25 cellular contexts compared by ENCODE assay signal in genomic region chr1:46344481-46344880, GRCh38. TPM values are rescaled to one million over a fixed set of nuclear protein-coding genes. Genes with fewer than 3 reads are reported as not detected.
DNase-seq lines count a peak whose midpoint lies in the region; ATAC-seq and TF ChIP-seq lines count a peak whose summit lies in the region.
"Had no signal": no experiment of that assay in that cellular context is flagged by ENCODE, and none has a peak within 500 bp of the region (broad histone marks: within the 10 kb centered on the region; RNA-seq: fewer than 3 reads in every experiment).

No MANE protein-coding gene starts in this region.

- H3K27ac ChIP-seq in CD8-positive, alpha-beta T cell (ENCODE audit: low read depth, low read length) = no peak overlapping the region
- H3K27ac ChIP-seq: 22Rv1, body of pancreas, epithelial cell of prostate, left lung, right atrium auricular region had no signal

- peaks cover 6% of the 10 kb centered on the region for H3K36me3 ChIP-seq in CD8-positive, alpha-beta T cell (ENCODE audit: insufficient read depth, low read length)

- H3K27ac Mint-ChIP-seq in activated CD4-positive, alpha-beta T cell treated with anti-CD3 and anti-CD28 coated beads for 36 hours = peak overlapping the region; percentile 49
- H3K27ac Mint-ChIP-seq in activated CD4-positive, alpha-beta T cell treated with anti-CD3 and anti-CD28 coated beads, Interleukin-2, amount 10 ng/mL, durations not matched to agents 7 days and 5 days = no peak overlapping the region
- H3K27ac Mint-ChIP-seq in CD8-positive, alpha-beta T cell = peak overlapping the region; percentile 99
- H3K27ac Mint-ChIP-seq in chondrocyte (ENCODE audit: unreplicated experiment) = peak overlapping the region; percentile 41
- H3K27ac Mint-ChIP-seq in nephron progenitor cell = peak overlapping the region; percentile 62

- H3K36me3 Mint-ChIP-seq in activated CD4-positive, alpha-beta T cell treated with anti-CD3 and anti-CD28 coated beads for 36 hours (ENCODE audit: low read depth) = peaks cover 62% of the 10 kb centered on the region
- H3K36me3 Mint-ChIP-seq in activated CD4-positive, alpha-beta T cell treated with anti-CD3 and anti-CD28 coated beads, Interleukin-2, amount 10 ng/mL, durations not matched to agents 7 days and 5 days (ENCODE audit: low read depth) = peaks cover 21% of the 10 kb centered on the region
- H3K36me3 Mint-ChIP-seq in CD8-positive, alpha-beta T cell = peaks cover 66% of the 10 kb centered on the region
- H3K36me3 Mint-ChIP-seq in chondrocyte (ENCODE audit: low read depth) = peaks cover 11% of the 10 kb centered on the region
- peaks cover 51% of the 10 kb centered on the region for H3K36me3 Mint-ChIP-seq in nephron progenitor cell (ENCODE audit: low read depth)

- no peak for DNase-seq in activated CD4-positive, alpha-beta T cell treated with anti-CD3 and anti-CD28 coated beads for 36 hours
- DNase-seq in activated CD4-positive, alpha-beta T cell treated with anti-CD3 and anti-CD28 coated beads, Interleukin-2, amount 10 ng/mL, durations not matched to agents 7 days and 5 days = no peak
- DNase-seq in CD8-positive, alpha-beta T cell = no peak
- DNase-seq in chondrocyte (ENCODE audit: low spot score) (no peak), nephron progenitor cell (no peak), amygdala (lab: John Stamatoyannopoulos, UW) (no peak), T-helper 9 cell (no peak)
- DNase-seq: activated gamma-delta T cell treated with Interleukin-2 at 50 U/mL for 16 hours; body of pancreas; cerebellar nuclear complex; DMS153; HCEC 1CT; left lung; NCI-H1092; NCI-H187; NCI-H2171; NCI-H524; SHP77; stimulated activated CD4-positive, alpha-beta T cell treated with anti-CD3 and anti-CD28 coated beads, Interleukin-12 subunit alpha, Interleukin-12 subunit beta, amount 100 ng/mL, for 4 hours; stimulated activated CD4-positive, alpha-beta T cell treated with anti-CD3 and anti-CD28 coated beads, Interleukin-4, amount 100 ng/mL, for 1 hour had no signal

- peaks cover 12% of the 10 kb centered on the region for H3K4me1 ChIP-seq in CD8-positive, alpha-beta T cell (ENCODE audit: insufficient read depth, low read length)

- POLR2A ChIA-PET in activated CD4-positive, alpha-beta T cell treated with anti-CD3 and anti-CD28 coated beads for 36 hours (lab: Charles Lee) = interaction anchor here (0.6 to 0.8 kb wide), 2 partner anchors 53 to 658 kb away, joined by 3 read pairs; partner anchors contain the start of gene GPBP1L1
- POLR2A ChIA-PET in activated CD4-positive, alpha-beta T cell treated with anti-CD3 and anti-CD28 coated beads, Interleukin-2, amount 10 ng/mL, durations not matched to agents 7 days and 5 days (lab: Charles Lee) = interaction anchor here (0.9 kb wide), 1 partner anchor 824 kb away, joined by 4 read pairs; no protein-coding TSS in a partner anchor
- POLR2A ChIA-PET in CD8-positive, alpha-beta T cell (lab: Charles Lee) = no interaction called here

- CTCF ChIA-PET in activated CD4-positive, alpha-beta T cell treated with anti-CD3 and anti-CD28 coated beads for 36 hours (lab: Charles Lee) = interaction anchor here (0.7 to 2.6 kb wide), 3 partner anchors 11 to 81 kb away, joined by 3 to 7 read pairs (median 3); no protein-coding TSS in a partner anchor
- CTCF ChIA-PET in activated CD4-positive, alpha-beta T cell treated with anti-CD3 and anti-CD28 coated beads, Interleukin-2, amount 10 ng/mL, durations not matched to agents 7 days and 5 days (lab: Charles Lee) = interaction anchor here (1.0 to 1.7 kb wide), 3 partner anchors 11 to 48 kb away, joined by 3 to 4 read pairs (median 4); no protein-coding TSS in a partner anchor
- CTCF ChIA-PET in CD8-positive, alpha-beta T cell (lab: Charles Lee) = interaction anchor here (0.8 to 1.5 kb wide), 2 partner anchors 11 to 121 kb away, joined by 4 read pairs; no protein-coding TSS in a partner anchor

- no peak for TF ChIP-seq CTCF in CD8-positive, alpha-beta T cell (IDR thresholded peaks at IDR 0.05)
- no peak for TF ChIP-seq CTCF in chondrocyte (IDR thresholded peaks at IDR 0.05)
- no peak for TF ChIP-seq CTCF in nephron progenitor cell (IDR thresholded peaks at IDR 0.05)

- H3K27me3 ChIP-seq in CD8-positive, alpha-beta T cell (ENCODE audit: insufficient read depth, low read length) = no peaks in the 10 kb centered on the region
- H3K27me3 ChIP-seq: body of pancreas, left lung, right atrium auricular region had no signal

- H3K4me3 ChIP-seq in CD8-positive, alpha-beta T cell (ENCODE audit: low read depth, low read length) = no peak overlapping the region
- H3K4me3 ChIP-seq: body of pancreas, left lung, right atrium auricular region had no signal

- no peak overlapping the region for H3K4me3 Mint-ChIP-seq in activated CD4-positive, alpha-beta T cell treated with anti-CD3 and anti-CD28 coated beads for 36 hours
- no peak overlapping the region for H3K4me3 Mint-ChIP-seq in activated CD4-positive, alpha-beta T cell treated with anti-CD3 and anti-CD28 coated beads, Interleukin-2, amount 10 ng/mL, durations not matched to agents 7 days and 5 days
- no peak overlapping the region for H3K4me3 Mint-ChIP-seq in CD8-positive, alpha-beta T cell
- H3K4me3 Mint-ChIP-seq in chondrocyte (ENCODE audit: unreplicated experiment) (no peak overlapping the region), nephron progenitor cell (no peak overlapping the region)

- no peak for ATAC-seq in activated CD4-positive, alpha-beta T cell treated with anti-CD3 and anti-CD28 coated beads for 36 hours
- ATAC-seq in CD8-positive, alpha-beta T cell = no peak
- no peak for ATAC-seq in GM18870 (IDR thresholded peaks at IDR 0.05; ENCODE audit: unreplicated experiment)
- ATAC-seq: body of pancreas, left lung had no signal

- H3K4me1 Mint-ChIP-seq in activated CD4-positive, alpha-beta T cell treated with anti-CD3 and anti-CD28 coated beads for 36 hours = peaks cover 49% of the 10 kb centered on the region
- peaks cover 46% of the 10 kb centered on the region for H3K4me1 Mint-ChIP-seq in activated CD4-positive, alpha-beta T cell treated with anti-CD3 and anti-CD28 coated beads, Interleukin-2, amount 10 ng/mL, durations not matched to agents 7 days and 5 days
- H3K4me1 Mint-ChIP-seq in CD8-positive, alpha-beta T cell (ENCODE audit: low read depth) = peaks cover 55% of the 10 kb centered on the region
- H3K4me1 Mint-ChIP-seq in chondrocyte (ENCODE audit: low read depth) (peaks cover 43% of the 10 kb centered on the region), nephron progenitor cell (peaks cover 48% of the 10 kb centered on the region)

- H3K27me3 Mint-ChIP-seq in activated CD4-positive, alpha-beta T cell treated with anti-CD3 and anti-CD28 coated beads for 36 hours = no peaks in the 10 kb centered on the region
- no peaks in the 10 kb centered on the region for H3K27me3 Mint-ChIP-seq in activated CD4-positive, alpha-beta T cell treated with anti-CD3 and anti-CD28 coated beads, Interleukin-2, amount 10 ng/mL, durations not matched to agents 7 days and 5 days
- H3K27me3 Mint-ChIP-seq in CD8-positive, alpha-beta T cell (ENCODE audit: low read depth) = no peaks in the 10 kb centered on the region
- H3K27me3 Mint-ChIP-seq in chondrocyte (ENCODE audit: low read depth) = no peaks in the 10 kb centered on the region
- no peaks in the 10 kb centered on the region for H3K27me3 Mint-ChIP-seq in nephron progenitor cell (ENCODE audit: low read depth, poor library complexity)

- intact Hi-C loops in activated CD4-positive, alpha-beta T cell treated with anti-CD3 and anti-CD28 coated beads for 36 hours (cut with DNase I, micrococcal nuclease) = loop anchor here in 1 of 2 experiments (5.0 kb wide), 2 partner anchors 57 to 657 kb away; partner anchors contain the start of genes GPBP1L1 and TMEM69
- intact Hi-C loops in CD8-positive, alpha-beta T cell (cut with DNase I, micrococcal nuclease) = loop anchor here in 1 of 2 experiments (5.0 kb wide), 1 partner anchor 147 kb away; the partner anchor contains the start of gene POMGNT1

- no peaks in the 10 kb centered on the region for H3K9me3 Mint-ChIP-seq in activated CD4-positive, alpha-beta T cell treated with anti-CD3 and anti-CD28 coated beads for 36 hours (ENCODE audit: low read depth)
- H3K9me3 Mint-ChIP-seq in activated CD4-positive, alpha-beta T cell treated with anti-CD3 and anti-CD28 coated beads, Interleukin-2, amount 10 ng/mL, durations not matched to agents 7 days and 5 days = no peaks in the 10 kb centered on the region
- H3K9me3 Mint-ChIP-seq in CD8-positive, alpha-beta T cell = no peaks in the 10 kb centered on the region
- H3K9me3 Mint-ChIP-seq in chondrocyte (ENCODE audit: low read depth) (no peaks in the 10 kb centered on the region), nephron progenitor cell (no peaks in the 10 kb centered on the region)
- H3K9me3 Mint-ChIP-seq: nephron had no signal

- H3K9me3 ChIP-seq in CD8-positive, alpha-beta T cell (ENCODE audit: low read length) = no peaks in the 10 kb centered on the region
- H3K9me3 ChIP-seq: body of pancreas, left lung, right atrium auricular region had no signal

RNA-seq across cellular contexts. Expression of gene NSUN4, which starts 3.9 kb away (rescaled TPM):
- 10 to 100 TPM; 26.1 to 31.3 TPM for total RNA-seq in activated CD4-positive, alpha-beta T cell treated with anti-CD3 and anti-CD28 coated beads for 36 hours
- total RNA-seq in activated CD4-positive, alpha-beta T cell treated with anti-CD3 and anti-CD28 coated beads, Interleukin-2, amount 10 ng/mL, durations not matched to agents 7 days and 5 days = 10 to 100 TPM; 22.2 to 22.3 TPM
- 10 to 100 TPM; 31.0 to 35.0 TPM for total RNA-seq in CD8-positive, alpha-beta T cell
- total RNA-seq in chondrocyte = 21.2 to 23.5 TPM (median 23.4 TPM) in 3 replicates

RNA-seq across cellular contexts. Expression of gene UQCRH, which starts 41.0 kb away (rescaled TPM):
- total RNA-seq in activated CD4-positive, alpha-beta T cell treated with anti-CD3 and anti-CD28 coated beads for 36 hours = 100 to 1,000 TPM; 258 to 391 TPM
- total RNA-seq in activated CD4-positive, alpha-beta T cell treated with anti-CD3 and anti-CD28 coated beads, Interleukin-2, amount 10 ng/mL, durations not matched to agents 7 days and 5 days = 100 to 1,000 TPM; 247 to 273 TPM
- total RNA-seq in CD8-positive, alpha-beta T cell = 100 to 1,000 TPM; 100 to 118 TPM
- 167 to 194 TPM (median 168 TPM) in 3 replicates for total RNA-seq in chondrocyte

RNA-seq across cellular contexts. Expression of gene LRRC41, which starts 41.1 kb away (rescaled TPM):
- 10 to 100 TPM; 33.4 to 34.7 TPM for total RNA-seq in activated CD4-positive, alpha-beta T cell treated with anti-CD3 and anti-CD28 coated beads for 36 hours
- total RNA-seq in activated CD4-positive, alpha-beta T cell treated with anti-CD3 and anti-CD28 coated beads, Interleukin-2, amount 10 ng/mL, durations not matched to agents 7 days and 5 days = 10 to 100 TPM; 37.1 to 40.6 TPM
- total RNA-seq in CD8-positive, alpha-beta T cell = 10 to 100 TPM; 25.5 to 27.1 TPM
- 82.0 to 96.8 TPM (median 82.9 TPM) in 3 replicates for total RNA-seq in chondrocyte

RNA-seq across cellular contexts. Expression of gene FAAH, which starts 49.6 kb away (rescaled TPM):
- 1 to 10 TPM; 5.3 to 7.5 TPM for total RNA-seq in activated CD4-positive, alpha-beta T cell treated with anti-CD3 and anti-CD28 coated beads for 36 hours
- 1 to 10 TPM; 6.1 to 7.6 TPM for total RNA-seq in activated CD4-positive, alpha-beta T cell treated with anti-CD3 and anti-CD28 coated beads, Interleukin-2, amount 10 ng/mL, durations not matched to agents 7 days and 5 days
- 1 to 10 TPM; 6.1 to 6.5 TPM for total RNA-seq in CD8-positive, alpha-beta T cell
- 7.0 to 15.0 TPM (median 14.1 TPM) in 3 replicates for total RNA-seq in chondrocyte
